ENCODE assay signal across 1 cellular context in the genomic region with DNA sequence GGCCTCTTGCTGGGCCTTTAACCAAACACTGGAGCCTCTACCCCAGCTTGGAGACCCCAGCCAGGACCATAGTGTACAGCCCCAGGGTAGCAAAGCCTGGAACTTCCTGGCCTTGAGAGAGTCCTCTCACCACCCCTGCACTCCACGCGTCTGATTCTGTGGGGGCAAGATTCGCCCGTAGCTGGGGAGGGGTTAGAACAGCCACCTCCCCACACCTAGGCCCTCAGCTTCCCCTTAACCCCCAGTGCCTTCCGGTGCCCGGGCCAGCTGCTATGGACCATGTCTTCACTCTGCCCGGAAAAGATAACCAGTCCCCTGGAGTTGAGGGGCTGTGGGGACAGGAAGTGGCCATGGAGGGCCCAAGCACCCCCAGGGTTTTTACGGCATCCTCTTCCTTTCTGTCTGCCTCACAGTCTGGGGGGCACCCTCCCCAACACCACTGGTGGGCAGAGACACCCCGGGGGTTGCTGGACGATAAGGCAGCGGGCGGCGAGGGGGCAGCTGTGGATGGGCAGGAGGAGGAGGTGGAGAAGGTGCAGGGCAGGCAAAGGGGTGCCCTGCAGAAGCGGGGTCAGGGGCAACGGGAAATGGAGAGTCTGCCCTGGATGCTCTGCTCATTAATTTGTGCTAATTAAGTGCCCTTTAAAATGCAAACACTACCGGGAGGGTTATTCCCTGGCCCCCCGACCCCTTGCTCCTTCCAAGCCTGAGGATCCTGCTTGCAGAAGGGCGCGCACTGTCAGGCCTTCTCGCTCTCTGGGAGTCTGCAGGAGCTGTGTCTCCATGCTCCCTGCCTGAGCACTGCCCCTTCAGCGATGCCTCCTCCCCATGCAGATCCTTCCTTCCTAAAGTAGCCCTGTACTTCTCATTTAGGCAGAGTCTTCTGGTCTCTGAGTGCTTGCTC.
TF ChIP-seq lines count a peak whose summit lies in the region.

No MANE protein-coding gene starts in this region.

TF ChIP-seq in GM23338, 12 proteins besides CTCF, POLR2A, EP300 and RAD21:
- TF ChIP-seq CREB1 (CRISPR knock-in tag; IDR thresholded peaks at IDR 0.05; ENCODE audit: low read depth) = no peak
- TF ChIP-seq POLR2AphosphoS5 (IDR thresholded peaks at IDR 0.05; ENCODE audit: low read depth) = no peak
- TF ChIP-seq NANOG (IDR thresholded peaks at IDR 0.05; ENCODE audit: borderline replicate concordance) = no peak
- no peak for TF ChIP-seq STAT1 (IDR thresholded peaks at IDR 0.05; ENCODE audit: unreplicated experiment)
- no peak for TF ChIP-seq EZH2 (IDR thresholded peaks at IDR 0.05; ENCODE audit: low read depth, unreplicated experiment)
- TF ChIP-seq, protein P1, sequence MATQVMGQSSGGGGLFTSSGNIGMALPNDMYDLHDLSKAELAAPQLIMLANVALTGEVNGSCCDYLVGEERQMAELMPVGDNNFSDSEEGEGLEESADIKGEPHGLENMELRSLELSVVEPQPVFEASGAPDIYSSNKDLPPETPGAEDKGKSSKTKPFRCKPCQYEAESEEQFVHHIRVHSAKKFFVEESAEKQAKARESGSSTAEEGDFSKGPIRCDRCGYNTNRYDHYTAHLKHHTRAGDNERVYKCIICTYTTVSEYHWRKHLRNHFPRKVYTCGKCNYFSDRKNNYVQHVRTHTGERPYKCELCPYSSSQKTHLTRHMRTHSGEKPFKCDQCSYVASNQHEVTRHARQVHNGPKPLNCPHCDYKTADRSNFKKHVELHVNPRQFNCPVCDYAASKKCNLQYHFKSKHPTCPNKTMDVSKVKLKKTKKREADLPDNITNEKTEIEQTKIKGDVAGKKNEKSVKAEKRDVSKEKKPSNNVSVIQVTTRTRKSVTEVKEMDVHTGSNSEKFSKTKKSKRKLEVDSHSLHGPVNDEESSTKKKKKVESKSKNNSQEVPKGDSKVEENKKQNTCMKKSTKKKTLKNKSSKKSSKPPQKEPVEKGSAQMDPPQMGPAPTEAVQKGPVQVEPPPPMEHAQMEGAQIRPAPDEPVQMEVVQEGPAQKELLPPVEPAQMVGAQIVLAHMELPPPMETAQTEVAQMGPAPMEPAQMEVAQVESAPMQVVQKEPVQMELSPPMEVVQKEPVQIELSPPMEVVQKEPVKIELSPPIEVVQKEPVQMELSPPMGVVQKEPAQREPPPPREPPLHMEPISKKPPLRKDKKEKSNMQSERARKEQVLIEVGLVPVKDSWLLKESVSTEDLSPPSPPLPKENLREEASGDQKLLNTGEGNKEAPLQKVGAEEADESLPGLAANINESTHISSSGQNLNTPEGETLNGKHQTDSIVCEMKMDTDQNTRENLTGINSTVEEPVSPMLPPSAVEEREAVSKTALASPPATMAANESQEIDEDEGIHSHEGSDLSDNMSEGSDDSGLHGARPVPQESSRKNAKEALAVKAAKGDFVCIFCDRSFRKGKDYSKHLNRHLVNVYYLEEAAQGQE (IDR thresholded peaks at IDR 0.05; ENCODE audit: unreplicated experiment) = no peak
- no peak for TF ChIP-seq ZNF114 (CRISPR knock-in tag; IDR thresholded peaks at IDR 0.05)
- TF ChIP-seq JUNB (IDR thresholded peaks at IDR 0.05; ENCODE audit: unreplicated experiment) = no peak
- TF ChIP-seq EZH2phosphoT487 (IDR thresholded peaks at IDR 0.05; ENCODE audit: unreplicated experiment) = no peak
- TF ChIP-seq, protein P2, sequence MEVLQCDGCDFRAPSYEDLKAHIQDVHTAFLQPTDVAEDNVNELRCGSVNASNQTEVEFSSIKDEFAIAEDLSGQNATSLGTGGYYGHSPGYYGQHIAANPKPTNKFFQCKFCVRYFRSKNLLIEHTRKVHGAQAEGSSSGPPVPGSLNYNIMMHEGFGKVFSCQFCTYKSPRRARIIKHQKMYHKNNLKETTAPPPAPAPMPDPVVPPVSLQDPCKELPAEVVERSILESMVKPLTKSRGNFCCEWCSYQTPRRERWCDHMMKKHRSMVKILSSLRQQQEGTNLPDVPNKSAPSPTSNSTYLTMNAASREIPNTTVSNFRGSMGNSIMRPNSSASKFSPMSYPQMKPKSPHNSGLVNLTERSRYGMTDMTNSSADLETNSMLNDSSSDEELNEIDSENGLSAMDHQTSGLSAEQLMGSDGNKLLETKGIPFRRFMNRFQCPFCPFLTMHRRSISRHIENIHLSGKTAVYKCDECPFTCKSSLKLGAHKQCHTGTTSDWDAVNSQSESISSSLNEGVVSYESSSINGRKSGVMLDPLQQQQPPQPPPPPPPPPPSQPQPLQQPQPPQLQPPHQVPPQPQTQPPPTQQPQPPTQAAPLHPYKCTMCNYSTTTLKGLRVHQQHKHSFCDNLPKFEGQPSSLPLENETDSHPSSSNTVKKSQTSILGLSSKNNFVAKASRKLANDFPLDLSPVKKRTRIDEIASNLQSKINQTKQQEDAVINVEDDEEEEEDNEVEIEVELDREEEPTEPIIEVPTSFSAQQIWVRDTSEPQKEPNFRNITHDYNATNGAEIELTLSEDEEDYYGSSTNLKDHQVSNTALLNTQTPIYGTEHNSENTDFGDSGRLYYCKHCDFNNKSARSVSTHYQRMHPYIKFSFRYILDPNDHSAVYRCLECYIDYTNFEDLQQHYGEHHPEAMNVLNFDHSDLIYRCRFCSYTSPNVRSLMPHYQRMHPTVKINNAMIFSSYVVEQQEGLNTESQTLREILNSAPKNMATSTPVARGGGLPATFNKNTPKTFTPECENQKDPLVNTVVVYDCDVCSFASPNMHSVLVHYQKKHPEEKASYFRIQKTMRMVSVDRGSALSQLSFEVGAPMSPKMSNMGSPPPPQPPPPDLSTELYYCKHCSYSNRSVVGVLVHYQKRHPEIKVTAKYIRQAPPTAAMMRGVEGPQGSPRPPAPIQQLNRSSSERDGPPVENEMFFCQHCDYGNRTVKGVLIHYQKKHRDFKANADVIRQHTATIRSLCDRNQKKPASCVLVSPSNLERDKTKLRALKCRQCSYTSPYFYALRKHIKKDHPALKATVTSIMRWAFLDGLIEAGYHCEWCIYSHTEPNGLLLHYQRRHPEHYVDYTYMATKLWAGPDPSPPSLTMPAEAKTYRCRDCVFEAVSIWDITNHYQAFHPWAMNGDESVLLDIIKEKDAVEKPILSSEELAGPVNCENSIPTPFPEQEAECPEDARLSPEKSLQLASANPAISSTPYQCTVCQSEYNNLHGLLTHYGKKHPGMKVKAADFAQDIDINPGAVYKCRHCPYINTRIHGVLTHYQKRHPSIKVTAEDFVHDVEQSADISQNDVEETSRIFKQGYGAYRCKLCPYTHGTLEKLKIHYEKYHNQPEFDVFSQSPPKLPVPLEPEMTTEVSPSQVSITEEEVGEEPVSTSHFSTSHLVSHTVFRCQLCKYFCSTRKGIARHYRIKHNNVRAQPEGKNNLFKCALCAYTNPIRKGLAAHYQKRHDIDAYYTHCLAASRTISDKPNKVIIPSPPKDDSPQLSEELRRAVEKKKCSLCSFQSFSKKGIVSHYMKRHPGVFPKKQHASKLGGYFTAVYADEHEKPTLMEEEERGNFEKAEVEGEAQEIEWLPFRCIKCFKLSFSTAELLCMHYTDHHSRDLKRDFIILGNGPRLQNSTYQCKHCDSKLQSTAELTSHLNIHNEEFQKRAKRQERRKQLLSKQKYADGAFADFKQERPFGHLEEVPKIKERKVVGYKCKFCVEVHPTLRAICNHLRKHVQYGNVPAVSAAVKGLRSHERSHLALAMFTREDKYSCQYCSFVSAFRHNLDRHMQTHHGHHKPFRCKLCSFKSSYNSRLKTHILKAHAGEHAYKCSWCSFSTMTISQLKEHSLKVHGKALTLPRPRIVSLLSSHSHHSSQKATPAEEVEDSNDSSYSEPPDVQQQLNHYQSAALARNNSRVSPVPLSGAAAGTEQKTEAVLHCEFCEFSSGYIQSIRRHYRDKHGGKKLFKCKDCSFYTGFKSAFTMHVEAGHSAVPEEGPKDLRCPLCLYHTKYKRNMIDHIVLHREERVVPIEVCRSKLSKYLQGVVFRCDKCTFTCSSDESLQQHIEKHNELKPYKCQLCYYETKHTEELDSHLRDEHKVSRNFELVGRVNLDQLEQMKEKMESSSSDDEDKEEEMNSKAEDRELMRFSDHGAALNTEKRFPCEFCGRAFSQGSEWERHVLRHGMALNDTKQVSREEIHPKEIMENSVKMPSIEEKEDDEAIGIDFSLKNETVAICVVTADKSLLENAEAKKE (CRISPR knock-in tag; IDR thresholded peaks at IDR 0.05) = no peak
- no peak for TF ChIP-seq ETS1 (IDR thresholded peaks at IDR 0.05)
- no peak for TF ChIP-seq ZNF331 (CRISPR knock-in tag; IDR thresholded peaks at IDR 0.05; ENCODE audit: low read depth)
